1 cellular context compared by ENCODE assay signal in genomic region chr5:116947691-116948528, GRCh38.
TF ChIP-seq lines count a peak whose summit lies in the region.

No MANE protein-coding gene starts in this region.

TF ChIP-seq in GM12878, 131 proteins besides CTCF, POLR2A, EP300 and RAD21 (continued from another document):
- TF ChIP-seq CEBPZ (IDR thresholded peaks at IDR 0.05; ENCODE audit: low read depth, low read length), result no peak
- peak; percentile 75; the same call in 1 of the 2 replicates for TF ChIP-seq RB1 (IDR thresholded peaks at IDR 0.05; ENCODE audit: borderline replicate concordance)
- TF ChIP-seq EED (IDR thresholded peaks at IDR 0.05; ENCODE audit: low read depth), result peak; percentile 77
- no peak for TF ChIP-seq ZNF217 (IDR thresholded peaks at IDR 0.05)
- no peak for TF ChIP-seq PAX8 (IDR thresholded peaks at IDR 0.05)
- TF ChIP-seq SIN3A (IDR thresholded peaks at IDR 0.05; ENCODE audit: low read depth, low read length), result no peak
- TF ChIP-seq SP1 (IDR thresholded peaks at IDR 0.05; ENCODE audit: low read depth, low read length), result no peak
- TF ChIP-seq ZNF274 (IDR thresholded peaks at IDR 0.05; ENCODE audit: insufficient read depth, insufficient read length), result no peak
- no peak for TF ChIP-seq JUND (IDR thresholded peaks at IDR 0.05; ENCODE audit: low read depth, low read length)
- TF ChIP-seq, protein P1, sequence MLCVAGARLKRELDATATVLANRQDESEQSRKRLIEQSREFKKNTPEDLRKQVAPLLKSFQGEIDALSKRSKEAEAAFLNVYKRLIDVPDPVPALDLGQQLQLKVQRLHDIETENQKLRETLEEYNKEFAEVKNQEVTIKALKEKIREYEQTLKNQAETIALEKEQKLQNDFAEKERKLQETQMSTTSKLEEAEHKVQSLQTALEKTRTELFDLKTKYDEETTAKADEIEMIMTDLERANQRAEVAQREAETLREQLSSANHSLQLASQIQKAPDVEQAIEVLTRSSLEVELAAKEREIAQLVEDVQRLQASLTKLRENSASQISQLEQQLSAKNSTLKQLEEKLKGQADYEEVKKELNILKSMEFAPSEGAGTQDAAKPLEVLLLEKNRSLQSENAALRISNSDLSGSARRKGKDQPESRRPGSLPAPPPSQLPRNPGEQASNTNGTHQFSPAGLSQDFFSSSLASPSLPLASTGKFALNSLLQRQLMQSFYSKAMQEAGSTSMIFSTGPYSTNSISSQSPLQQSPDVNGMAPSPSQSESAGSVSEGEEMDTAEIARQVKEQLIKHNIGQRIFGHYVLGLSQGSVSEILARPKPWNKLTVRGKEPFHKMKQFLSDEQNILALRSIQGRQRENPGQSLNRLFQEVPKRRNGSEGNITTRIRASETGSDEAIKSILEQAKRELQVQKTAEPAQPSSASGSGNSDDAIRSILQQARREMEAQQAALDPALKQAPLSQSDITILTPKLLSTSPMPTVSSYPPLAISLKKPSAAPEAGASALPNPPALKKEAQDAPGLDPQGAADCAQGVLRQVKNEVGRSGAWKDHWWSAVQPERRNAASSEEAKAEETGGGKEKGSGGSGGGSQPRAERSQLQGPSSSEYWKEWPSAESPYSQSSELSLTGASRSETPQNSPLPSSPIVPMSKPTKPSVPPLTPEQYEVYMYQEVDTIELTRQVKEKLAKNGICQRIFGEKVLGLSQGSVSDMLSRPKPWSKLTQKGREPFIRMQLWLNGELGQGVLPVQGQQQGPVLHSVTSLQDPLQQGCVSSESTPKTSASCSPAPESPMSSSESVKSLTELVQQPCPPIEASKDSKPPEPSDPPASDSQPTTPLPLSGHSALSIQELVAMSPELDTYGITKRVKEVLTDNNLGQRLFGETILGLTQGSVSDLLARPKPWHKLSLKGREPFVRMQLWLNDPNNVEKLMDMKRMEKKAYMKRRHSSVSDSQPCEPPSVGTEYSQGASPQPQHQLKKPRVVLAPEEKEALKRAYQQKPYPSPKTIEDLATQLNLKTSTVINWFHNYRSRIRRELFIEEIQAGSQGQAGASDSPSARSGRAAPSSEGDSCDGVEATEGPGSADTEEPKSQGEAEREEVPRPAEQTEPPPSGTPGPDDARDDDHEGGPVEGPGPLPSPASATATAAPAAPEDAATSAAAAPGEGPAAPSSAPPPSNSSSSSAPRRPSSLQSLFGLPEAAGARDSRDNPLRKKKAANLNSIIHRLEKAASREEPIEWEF (IDR thresholded peaks at IDR 0.05; ENCODE audit: insufficient replicate concordance, low read depth, low read length), result no peak
- no peak for TF ChIP-seq SREBF1 (IDR thresholded peaks at IDR 0.05; ENCODE audit: low read length)
- TF ChIP-seq POU2F2 (IDR thresholded peaks at IDR 0.05; ENCODE audit: borderline replicate concordance, low read depth, low read length), result no peak
- TF ChIP-seq ZNF24 (IDR thresholded peaks at IDR 0.05), result peak; percentile 81
- TF ChIP-seq HDAC6 (IDR thresholded peaks at IDR 0.05; ENCODE audit: unreplicated experiment), result no peak
- peak; percentile 44; the same call in 1 of the 2 replicates for TF ChIP-seq CREM (IDR thresholded peaks at IDR 0.05; ENCODE audit: low read depth)
- no peak for TF ChIP-seq LARP7 (IDR thresholded peaks at IDR 0.05)
- TF ChIP-seq HDGF (IDR thresholded peaks at IDR 0.05), result 0 out of 2 replicates have a peak, but pooled peaks have one; percentile 24
- TF ChIP-seq EZH2 (IDR thresholded peaks at IDR 0.05; ENCODE audit: borderline replicate concordance, control insufficient read depth, low read depth, low read length), result no peak
- TF ChIP-seq MTA2 (IDR thresholded peaks at IDR 0.05; ENCODE audit: low read depth), result no peak; the same call in 1 of the 2 replicates
- 0 out of 4 replicates have a peak, but pooled peaks of 1 of the 2 experiments have one; percentile 28 for TF ChIP-seq BHLHE40 (IDR thresholded peaks at IDR 0.05; ENCODE audit: borderline replicate concordance in 1 of 2, low read depth in 2 of 2, low read length in 1 of 2)
- TF ChIP-seq SMAD5 (IDR thresholded peaks at IDR 0.05; ENCODE audit: low read depth), result no peak
- TF ChIP-seq NBN (IDR thresholded peaks at IDR 0.05), result peak; percentile 81
- TF ChIP-seq HDAC2 (IDR thresholded peaks at IDR 0.05), result no peak
- TF ChIP-seq IKZF1 (conservative IDR thresholded peaks at IDR 0.05), result peak; percentile 85
- TF ChIP-seq, protein P2, sequence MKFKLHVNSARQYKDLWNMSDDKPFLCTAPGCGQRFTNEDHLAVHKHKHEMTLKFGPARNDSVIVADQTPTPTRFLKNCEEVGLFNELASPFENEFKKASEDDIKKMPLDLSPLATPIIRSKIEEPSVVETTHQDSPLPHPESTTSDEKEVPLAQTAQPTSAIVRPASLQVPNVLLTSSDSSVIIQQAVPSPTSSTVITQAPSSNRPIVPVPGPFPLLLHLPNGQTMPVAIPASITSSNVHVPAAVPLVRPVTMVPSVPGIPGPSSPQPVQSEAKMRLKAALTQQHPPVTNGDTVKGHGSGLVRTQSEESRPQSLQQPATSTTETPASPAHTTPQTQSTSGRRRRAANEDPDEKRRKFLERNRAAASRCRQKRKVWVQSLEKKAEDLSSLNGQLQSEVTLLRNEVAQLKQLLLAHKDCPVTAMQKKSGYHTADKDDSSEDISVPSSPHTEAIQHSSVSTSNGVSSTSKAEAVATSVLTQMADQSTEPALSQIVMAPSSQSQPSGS (IDR thresholded peaks at IDR 0.05; ENCODE audit: low read length), result 0 out of 2 replicates have a peak, but pooled peaks have one; percentile 8
- TF ChIP-seq, protein P3, sequence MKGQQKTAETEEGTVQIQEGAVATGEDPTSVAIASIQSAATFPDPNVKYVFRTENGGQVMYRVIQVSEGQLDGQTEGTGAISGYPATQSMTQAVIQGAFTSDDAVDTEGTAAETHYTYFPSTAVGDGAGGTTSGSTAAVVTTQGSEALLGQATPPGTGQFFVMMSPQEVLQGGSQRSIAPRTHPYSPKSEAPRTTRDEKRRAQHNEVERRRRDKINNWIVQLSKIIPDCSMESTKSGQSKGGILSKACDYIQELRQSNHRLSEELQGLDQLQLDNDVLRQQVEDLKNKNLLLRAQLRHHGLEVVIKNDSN (IDR thresholded peaks at IDR 0.05; ENCODE audit: borderline replicate concordance, extremely low read length, insufficient read depth, low read depth, low read length), result no peak
